In genomic region chr16:84013787-84014569, GRCh38 we compare ENCODE assay signal across 8 cellular contexts.
DNase-seq lines count a peak whose midpoint lies in the region; ATAC-seq lines count a peak whose summit lies in the region.

No MANE protein-coding gene starts in this region.

- DNase-seq in EL (peak; percentile 73), HuH-7 (ENCODE audit: low spot score) (peak; percentile 77), SHP77 treated with DMSO at 0.1 percent for 48 hours (lab: John Stamatoyannopoulos, UW) (peak; percentile 93), iPS DF 6.9 (ENCODE audit: low read depth, low spot score) (peak; percentile 97), NCI-H446 (lab: John Stamatoyannopoulos, UW) (no peak)
- peak; percentile 6 for DNase-seq in activated effector memory CD4-positive, alpha-beta T cell treated with Interleukin-2 at 50 U/mL for 16 hours
- peak; percentile 26 to 80 (median 57) for DNase-seq in stimulated activated CD4-positive, alpha-beta T cell treated with anti-CD3 and anti-CD28 coated beads, TNF-alpha, amount 100 ng/mL, for 48 hours (ENCODE audit: low read depth in 3 of 3)

- H3K36me3 ChIP-seq in iPS DF 6.9 (ENCODE audit: control insufficient read depth, insufficient read depth, low read length): no peaks in the 10 kb centered on the region

- no peaks in the 10 kb centered on the region for H3K27me3 ChIP-seq in iPS DF 6.9 (ENCODE audit: control insufficient read depth, insufficient read depth, low read length)

- no CpG with 5 or more reads among the region's 14 CpGs for WGBS in iPS DF 6.9 (ENCODE audit: insufficient coverage, insufficient read length)

- H3K27ac ChIP-seq in iPS DF 6.9 (ENCODE audit: low read length): no peak overlapping the region

- no peaks in the 10 kb centered on the region; the same call in 1 of the 2 replicates for H3K4me1 ChIP-seq in iPS DF 6.9 (ENCODE audit: control insufficient read depth, insufficient read depth, low read length)

- no peaks in the 10 kb centered on the region for H3K9me3 ChIP-seq in iPS DF 6.9 (ENCODE audit: control insufficient read depth, insufficient read depth, low read length)

- peak; percentile 79 for ATAC-seq in GM21619 (IDR thresholded peaks at IDR 0.05; ENCODE audit: unreplicated experiment)

- no peak overlapping the region for H3K4me3 ChIP-seq in iPS DF 6.9 (ENCODE audit: low read length)

Comparison
In these comparisons a context has a peak if more than half of its experiments do, and no peak if none do; other contexts are left out.
1. DNase-seq: peak in EL (single experiment), HuH-7 (single experiment), SHP77 treated with DMSO at 0.1 percent for 48 hours (single experiment), activated effector memory CD4-positive, alpha-beta T cell treated with Interleukin-2 at 50 U/mL for 16 hours (single experiment), iPS DF 6.9 (single experiment) and stimulated activated CD4-positive, alpha-beta T cell treated with anti-CD3 and anti-CD28 coated beads, TNF-alpha, amount 100 ng/mL, for 48 hours (3 of 3); none in NCI-H446 (0 of 2).